In genomic region chr5:126470529-126470928, GRCh38 we compare ENCODE assay signal across 1 cellular context.
TF ChIP-seq lines count a peak whose summit lies in the region.

No MANE protein-coding gene starts in this region.

TF ChIP-seq in HepG2, 621 proteins besides CTCF, POLR2A, EP300 and RAD21:
- TF ChIP-seq ZNF121 (CRISPR knock-in tag; IDR thresholded peaks at IDR 0.05) = peak; percentile 56
